Comparison of ENCODE assay signal across 1 cellular context in the genomic region with DNA sequence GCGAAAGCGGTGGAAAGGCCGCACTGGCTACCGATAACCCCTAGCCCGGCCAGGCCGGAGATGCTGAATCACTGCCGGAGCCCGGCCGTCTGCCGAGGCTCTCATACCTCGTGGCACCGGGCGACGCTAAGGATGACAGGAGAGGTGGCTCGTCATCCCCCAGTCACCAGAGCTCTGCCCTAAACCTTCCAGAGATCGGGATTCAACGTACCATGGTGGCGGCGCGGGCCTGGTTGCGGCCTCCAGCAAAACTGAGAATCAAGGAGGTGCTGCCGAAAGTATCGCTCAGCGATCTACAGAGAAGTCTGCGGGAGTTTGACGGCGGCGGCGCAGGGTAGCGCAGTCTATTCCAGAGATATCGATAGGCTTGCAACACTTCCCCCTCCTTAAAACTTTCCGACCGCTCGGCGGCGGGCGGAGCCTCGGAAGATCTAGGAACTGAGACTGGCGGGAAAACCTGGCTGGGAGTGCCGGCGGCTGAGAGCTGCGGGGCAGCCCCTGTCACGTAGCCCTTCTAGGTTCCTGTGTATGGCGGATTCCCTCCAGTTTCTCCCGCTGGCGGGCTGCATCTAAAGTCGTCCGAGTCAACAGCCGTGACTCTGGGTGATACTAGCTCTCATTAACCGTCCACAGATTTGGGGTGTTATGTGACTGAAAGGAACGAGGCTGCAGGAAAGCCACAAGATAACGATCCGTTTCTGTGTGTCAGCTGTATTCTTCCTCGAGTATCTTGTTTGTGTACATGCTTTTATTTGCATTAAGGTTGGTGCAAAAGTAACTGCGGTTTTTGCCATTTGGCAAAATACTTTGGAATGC.
TF ChIP-seq lines count a peak whose summit lies in the region.

A gene (minus strand): TSS at position 301 of the 816 bp plus-strand sequence. CDS start 87 bp downstream, at position 214.

TF ChIP-seq in HepG2, 621 proteins besides CTCF, POLR2A, EP300 and RAD21 (continued from another document and continues in another):
- TF ChIP-seq RFX3 (CRISPR knock-in tag; IDR thresholded peaks at IDR 0.05): no peak
- TF ChIP-seq ZNF205 (CRISPR knock-in tag; IDR thresholded peaks at IDR 0.05): peak; percentile 78
- TF ChIP-seq CBX1 (IDR thresholded peaks at IDR 0.05; ENCODE audit: low read depth): no peak
- TF ChIP-seq ZNF274 (CRISPR knock-in tag; IDR thresholded peaks at IDR 0.05): 0 out of 2 replicates have a peak, but pooled peaks have one; percentile 24
- TF ChIP-seq ARNT (IDR thresholded peaks at IDR 0.05): no peak
- TF ChIP-seq ZBTB8A (CRISPR knock-in tag; IDR thresholded peaks at IDR 0.05; ENCODE audit: borderline replicate concordance, low read depth): 0 out of 2 replicates have a peak, but pooled peaks have one; percentile 30
- TF ChIP-seq MLLT10 (CRISPR knock-in tag; IDR thresholded peaks at IDR 0.05): no peak
- TF ChIP-seq NR2C2 (CRISPR knock-in tag; IDR thresholded peaks at IDR 0.05; ENCODE audit: borderline replicate concordance): peak; percentile 77
- TF ChIP-seq SAFB2 (CRISPR knock-in tag; IDR thresholded peaks at IDR 0.05; ENCODE audit: borderline replicate concordance, low read depth): no peak; the same call in 1 of the 2 replicates
- peak; percentile 65; the same call in 1 of the 2 replicates for TF ChIP-seq NCOA1 (CRISPR knock-in tag; IDR thresholded peaks at IDR 0.05)
- peak; percentile 65; the same call in 1 of the 2 replicates for TF ChIP-seq ZNF331 (CRISPR knock-in tag; IDR thresholded peaks at IDR 0.05)
- TF ChIP-seq ELF3 (CRISPR knock-in tag; IDR thresholded peaks at IDR 0.05): peak; percentile 69
- TF ChIP-seq NFKBIZ (CRISPR knock-in tag; IDR thresholded peaks at IDR 0.05): no peak; the same call in 1 of the 2 replicates
- no peak for TF ChIP-seq ZNF3 (CRISPR knock-in tag; IDR thresholded peaks at IDR 0.05)
- no peak; the same call in 1 of the 2 replicates for TF ChIP-seq ZNF12 (CRISPR knock-in tag; IDR thresholded peaks at IDR 0.05)
- TF ChIP-seq ZNF713 (CRISPR knock-in tag; IDR thresholded peaks at IDR 0.05): no peak
- TF ChIP-seq, protein P1, sequence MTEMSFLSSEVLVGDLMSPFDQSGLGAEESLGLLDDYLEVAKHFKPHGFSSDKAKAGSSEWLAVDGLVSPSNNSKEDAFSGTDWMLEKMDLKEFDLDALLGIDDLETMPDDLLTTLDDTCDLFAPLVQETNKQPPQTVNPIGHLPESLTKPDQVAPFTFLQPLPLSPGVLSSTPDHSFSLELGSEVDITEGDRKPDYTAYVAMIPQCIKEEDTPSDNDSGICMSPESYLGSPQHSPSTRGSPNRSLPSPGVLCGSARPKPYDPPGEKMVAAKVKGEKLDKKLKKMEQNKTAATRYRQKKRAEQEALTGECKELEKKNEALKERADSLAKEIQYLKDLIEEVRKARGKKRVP (CRISPR knock-in tag; IDR thresholded peaks at IDR 0.05): peak in 1 of 2 experiments; percentile 82; a peak in 2 of 4 replicates
- no peak for TF ChIP-seq ZNF652 (CRISPR knock-in tag; IDR thresholded peaks at IDR 0.05; ENCODE audit: borderline replicate concordance, low read depth)
- TF ChIP-seq ZNF264 (CRISPR knock-in tag; IDR thresholded peaks at IDR 0.05): peak; percentile 43; the same call in 1 of the 2 replicates
- TF ChIP-seq, protein P2, sequence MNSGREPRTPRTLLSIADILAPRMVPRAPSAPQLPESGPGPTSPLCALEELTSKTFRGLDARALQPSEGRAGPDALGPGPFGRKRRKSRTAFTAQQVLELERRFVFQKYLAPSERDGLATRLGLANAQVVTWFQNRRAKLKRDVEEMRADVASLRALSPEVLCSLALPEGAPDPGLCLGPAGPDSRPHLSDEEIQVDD (CRISPR knock-in tag; IDR thresholded peaks at IDR 0.05; ENCODE audit: borderline replicate concordance): peak; percentile 32; the same call in 1 of the 2 replicates
- TF ChIP-seq, protein P3, sequence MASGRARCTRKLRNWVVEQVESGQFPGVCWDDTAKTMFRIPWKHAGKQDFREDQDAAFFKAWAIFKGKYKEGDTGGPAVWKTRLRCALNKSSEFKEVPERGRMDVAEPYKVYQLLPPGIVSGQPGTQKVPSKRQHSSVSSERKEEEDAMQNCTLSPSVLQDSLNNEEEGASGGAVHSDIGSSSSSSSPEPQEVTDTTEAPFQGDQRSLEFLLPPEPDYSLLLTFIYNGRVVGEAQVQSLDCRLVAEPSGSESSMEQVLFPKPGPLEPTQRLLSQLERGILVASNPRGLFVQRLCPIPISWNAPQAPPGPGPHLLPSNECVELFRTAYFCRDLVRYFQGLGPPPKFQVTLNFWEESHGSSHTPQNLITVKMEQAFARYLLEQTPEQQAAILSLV (CRISPR knock-in tag; IDR thresholded peaks at IDR 0.05; ENCODE audit: borderline replicate concordance): peak; percentile 28; the same call in 1 of the 2 replicates
- TF ChIP-seq ZNF556 (CRISPR knock-in tag; IDR thresholded peaks at IDR 0.05; ENCODE audit: borderline replicate concordance): peak; percentile 85
- peak; percentile 80 for TF ChIP-seq MEF2D (CRISPR knock-in tag; IDR thresholded peaks at IDR 0.05)
- TF ChIP-seq, protein P4, sequence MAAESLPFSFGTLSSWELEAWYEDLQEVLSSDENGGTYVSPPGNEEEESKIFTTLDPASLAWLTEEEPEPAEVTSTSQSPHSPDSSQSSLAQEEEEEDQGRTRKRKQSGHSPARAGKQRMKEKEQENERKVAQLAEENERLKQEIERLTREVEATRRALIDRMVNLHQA (CRISPR knock-in tag; IDR thresholded peaks at IDR 0.05): no peak
- TF ChIP-seq, protein P5, sequence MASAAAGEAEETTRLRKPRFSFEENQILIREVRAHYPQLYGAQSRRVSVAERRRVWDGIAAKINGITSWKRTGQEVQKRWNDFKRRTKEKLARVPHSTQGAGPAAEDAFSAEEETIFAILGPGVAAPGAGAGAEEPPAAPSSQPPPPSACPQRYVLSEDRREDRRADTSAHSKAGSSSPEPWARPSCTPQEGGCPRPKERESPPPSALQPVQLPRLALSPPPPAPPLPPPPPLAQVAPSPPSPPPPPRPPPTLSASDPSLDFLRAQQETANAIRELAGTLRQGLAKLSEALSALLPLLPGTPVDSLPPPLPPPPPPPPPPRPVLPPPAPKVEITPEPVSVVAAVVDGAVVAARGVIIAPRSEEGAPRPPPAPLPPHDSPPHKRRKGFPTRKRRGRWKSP (CRISPR knock-in tag; IDR thresholded peaks at IDR 0.05): peak; percentile 88
- TF ChIP-seq, protein P6, sequence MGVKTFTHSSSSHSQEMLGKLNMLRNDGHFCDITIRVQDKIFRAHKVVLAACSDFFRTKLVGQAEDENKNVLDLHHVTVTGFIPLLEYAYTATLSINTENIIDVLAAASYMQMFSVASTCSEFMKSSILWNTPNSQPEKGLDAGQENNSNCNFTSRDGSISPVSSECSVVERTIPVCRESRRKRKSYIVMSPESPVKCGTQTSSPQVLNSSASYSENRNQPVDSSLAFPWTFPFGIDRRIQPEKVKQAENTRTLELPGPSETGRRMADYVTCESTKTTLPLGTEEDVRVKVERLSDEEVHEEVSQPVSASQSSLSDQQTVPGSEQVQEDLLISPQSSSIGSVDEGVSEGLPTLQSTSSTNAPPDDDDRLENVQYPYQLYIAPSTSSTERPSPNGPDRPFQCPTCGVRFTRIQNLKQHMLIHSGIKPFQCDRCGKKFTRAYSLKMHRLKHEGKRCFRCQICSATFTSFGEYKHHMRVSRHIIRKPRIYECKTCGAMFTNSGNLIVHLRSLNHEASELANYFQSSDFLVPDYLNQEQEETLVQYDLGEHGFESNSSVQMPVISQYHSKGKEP (CRISPR knock-in tag; IDR thresholded peaks at IDR 0.05): no peak
- no peak for TF ChIP-seq TCF7 (IDR thresholded peaks at IDR 0.05; ENCODE audit: low read depth)
- TF ChIP-seq ZNF841 (CRISPR knock-in tag; IDR thresholded peaks at IDR 0.05; ENCODE audit: borderline replicate concordance): no peak
- peak; percentile 91 for TF ChIP-seq ZNF737 (CRISPR knock-in tag; IDR thresholded peaks at IDR 0.05; ENCODE audit: borderline replicate concordance)
- TF ChIP-seq SMARCC2 (IDR thresholded peaks at IDR 0.05): no peak
- TF ChIP-seq, protein P7, sequence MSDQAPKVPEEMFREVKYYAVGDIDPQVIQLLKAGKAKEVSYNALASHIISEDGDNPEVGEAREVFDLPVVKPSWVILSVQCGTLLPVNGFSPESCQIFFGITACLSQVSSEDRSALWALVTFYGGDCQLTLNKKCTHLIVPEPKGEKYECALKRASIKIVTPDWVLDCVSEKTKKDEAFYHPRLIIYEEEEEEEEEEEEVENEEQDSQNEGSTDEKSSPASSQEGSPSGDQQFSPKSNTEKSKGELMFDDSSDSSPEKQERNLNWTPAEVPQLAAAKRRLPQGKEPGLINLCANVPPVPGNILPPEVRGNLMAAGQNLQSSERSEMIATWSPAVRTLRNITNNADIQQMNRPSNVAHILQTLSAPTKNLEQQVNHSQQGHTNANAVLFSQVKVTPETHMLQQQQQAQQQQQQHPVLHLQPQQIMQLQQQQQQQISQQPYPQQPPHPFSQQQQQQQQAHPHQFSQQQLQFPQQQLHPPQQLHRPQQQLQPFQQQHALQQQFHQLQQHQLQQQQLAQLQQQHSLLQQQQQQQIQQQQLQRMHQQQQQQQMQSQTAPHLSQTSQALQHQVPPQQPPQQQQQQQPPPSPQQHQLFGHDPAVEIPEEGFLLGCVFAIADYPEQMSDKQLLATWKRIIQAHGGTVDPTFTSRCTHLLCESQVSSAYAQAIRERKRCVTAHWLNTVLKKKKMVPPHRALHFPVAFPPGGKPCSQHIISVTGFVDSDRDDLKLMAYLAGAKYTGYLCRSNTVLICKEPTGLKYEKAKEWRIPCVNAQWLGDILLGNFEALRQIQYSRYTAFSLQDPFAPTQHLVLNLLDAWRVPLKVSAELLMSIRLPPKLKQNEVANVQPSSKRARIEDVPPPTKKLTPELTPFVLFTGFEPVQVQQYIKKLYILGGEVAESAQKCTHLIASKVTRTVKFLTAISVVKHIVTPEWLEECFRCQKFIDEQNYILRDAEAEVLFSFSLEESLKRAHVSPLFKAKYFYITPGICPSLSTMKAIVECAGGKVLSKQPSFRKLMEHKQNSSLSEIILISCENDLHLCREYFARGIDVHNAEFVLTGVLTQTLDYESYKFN (CRISPR knock-in tag; conservative IDR thresholded peaks at IDR 0.05): peak; percentile 62
- TF ChIP-seq ZNF432 (CRISPR knock-in tag; IDR thresholded peaks at IDR 0.05; ENCODE audit: borderline replicate concordance): no peak
- TF ChIP-seq RBAK (CRISPR knock-in tag; IDR thresholded peaks at IDR 0.05): no peak
- peak; percentile 99 for TF ChIP-seq XRCC5 (optimal IDR thresholded peaks at IDR 0.05; ENCODE audit: low read length)
- TF ChIP-seq, protein P8, sequence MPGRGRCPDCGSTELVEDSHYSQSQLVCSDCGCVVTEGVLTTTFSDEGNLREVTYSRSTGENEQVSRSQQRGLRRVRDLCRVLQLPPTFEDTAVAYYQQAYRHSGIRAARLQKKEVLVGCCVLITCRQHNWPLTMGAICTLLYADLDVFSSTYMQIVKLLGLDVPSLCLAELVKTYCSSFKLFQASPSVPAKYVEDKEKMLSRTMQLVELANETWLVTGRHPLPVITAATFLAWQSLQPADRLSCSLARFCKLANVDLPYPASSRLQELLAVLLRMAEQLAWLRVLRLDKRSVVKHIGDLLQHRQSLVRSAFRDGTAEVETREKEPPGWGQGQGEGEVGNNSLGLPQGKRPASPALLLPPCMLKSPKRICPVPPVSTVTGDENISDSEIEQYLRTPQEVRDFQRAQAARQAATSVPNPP (CRISPR knock-in tag; IDR thresholded peaks at IDR 0.05): peak; percentile 67; the same call in 1 of the 2 replicates
- TF ChIP-seq MXD4 (CRISPR knock-in tag; IDR thresholded peaks at IDR 0.05): 0 out of 2 replicates have a peak, but pooled peaks have one; percentile 36
- TF ChIP-seq, protein P9, sequence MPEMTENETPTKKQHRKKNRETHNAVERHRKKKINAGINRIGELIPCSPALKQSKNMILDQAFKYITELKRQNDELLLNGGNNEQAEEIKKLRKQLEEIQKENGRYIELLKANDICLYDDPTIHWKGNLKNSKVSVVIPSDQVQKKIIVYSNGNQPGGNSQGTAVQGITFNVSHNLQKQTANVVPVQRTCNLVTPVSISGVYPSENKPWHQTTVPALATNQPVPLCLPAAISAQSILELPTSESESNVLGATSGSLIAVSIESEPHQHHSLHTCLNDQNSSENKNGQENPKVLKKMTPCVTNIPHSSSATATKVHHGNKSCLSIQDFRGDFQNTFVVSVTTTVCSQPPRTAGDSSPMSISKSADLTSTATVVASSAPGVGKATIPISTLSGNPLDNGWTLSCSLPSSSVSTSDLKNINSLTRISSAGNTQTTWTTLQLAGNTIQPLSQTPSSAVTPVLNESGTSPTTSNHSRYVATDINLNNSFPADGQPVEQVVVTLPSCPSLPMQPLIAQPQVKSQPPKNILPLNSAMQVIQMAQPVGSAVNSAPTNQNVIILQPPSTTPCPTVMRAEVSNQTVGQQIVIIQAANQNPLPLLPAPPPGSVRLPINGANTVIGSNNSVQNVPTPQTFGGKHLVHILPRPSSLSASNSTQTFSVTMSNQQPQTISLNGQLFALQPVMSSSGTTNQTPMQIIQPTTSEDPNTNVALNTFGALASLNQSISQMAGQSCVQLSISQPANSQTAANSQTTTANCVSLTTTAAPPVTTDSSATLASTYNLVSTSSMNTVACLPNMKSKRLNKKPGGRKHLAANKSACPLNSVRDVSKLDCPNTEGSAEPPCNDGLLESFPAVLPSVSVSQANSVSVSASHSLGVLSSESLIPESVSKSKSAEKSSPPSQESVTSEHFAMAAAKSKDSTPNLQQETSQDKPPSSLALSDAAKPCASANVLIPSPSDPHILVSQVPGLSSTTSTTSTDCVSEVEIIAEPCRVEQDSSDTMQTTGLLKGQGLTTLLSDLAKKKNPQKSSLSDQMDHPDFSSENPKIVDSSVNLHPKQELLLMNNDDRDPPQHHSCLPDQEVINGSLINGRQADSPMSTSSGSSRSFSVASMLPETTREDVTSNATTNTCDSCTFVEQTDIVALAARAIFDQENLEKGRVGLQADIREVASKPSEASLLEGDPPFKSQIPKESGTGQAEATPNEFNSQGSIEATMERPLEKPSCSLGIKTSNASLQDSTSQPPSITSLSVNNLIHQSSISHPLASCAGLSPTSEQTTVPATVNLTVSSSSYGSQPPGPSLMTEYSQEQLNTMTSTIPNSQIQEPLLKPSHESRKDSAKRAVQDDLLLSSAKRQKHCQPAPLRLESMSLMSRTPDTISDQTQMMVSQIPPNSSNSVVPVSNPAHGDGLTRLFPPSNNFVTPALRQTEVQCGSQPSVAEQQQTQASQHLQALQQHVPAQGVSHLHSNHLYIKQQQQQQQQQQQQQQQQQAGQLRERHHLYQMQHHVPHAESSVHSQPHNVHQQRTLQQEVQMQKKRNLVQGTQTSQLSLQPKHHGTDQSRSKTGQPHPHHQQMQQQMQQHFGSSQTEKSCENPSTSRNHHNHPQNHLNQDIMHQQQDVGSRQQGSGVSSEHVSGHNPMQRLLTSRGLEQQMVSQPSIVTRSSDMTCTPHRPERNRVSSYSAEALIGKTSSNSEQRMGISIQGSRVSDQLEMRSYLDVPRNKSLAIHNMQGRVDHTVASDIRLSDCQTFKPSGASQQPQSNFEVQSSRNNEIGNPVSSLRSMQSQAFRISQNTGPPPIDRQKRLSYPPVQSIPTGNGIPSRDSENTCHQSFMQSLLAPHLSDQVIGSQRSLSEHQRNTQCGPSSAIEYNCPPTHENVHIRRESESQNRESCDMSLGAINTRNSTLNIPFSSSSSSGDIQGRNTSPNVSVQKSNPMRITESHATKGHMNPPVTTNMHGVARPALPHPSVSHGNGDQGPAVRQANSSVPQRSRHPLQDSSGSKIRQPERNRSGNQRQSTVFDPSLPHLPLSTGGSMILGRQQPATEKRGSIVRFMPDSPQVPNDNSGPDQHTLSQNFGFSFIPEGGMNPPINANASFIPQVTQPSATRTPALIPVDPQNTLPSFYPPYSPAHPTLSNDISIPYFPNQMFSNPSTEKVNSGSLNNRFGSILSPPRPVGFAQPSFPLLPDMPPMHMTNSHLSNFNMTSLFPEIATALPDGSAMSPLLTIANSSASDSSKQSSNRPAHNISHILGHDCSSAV (CRISPR knock-in tag; IDR thresholded peaks at IDR 0.05; ENCODE audit: borderline replicate concordance): 0 out of 2 replicates have a peak, but pooled peaks have one; percentile 44
- TF ChIP-seq KDM1A (CRISPR knock-in tag; IDR thresholded peaks at IDR 0.05): no peak
